In genomic region chr9:89470239-89470638, GRCh38 we compare ENCODE assay signal across 16 cellular contexts. TPM values are rescaled to one million over a fixed set of nuclear protein-coding genes. Genes with fewer than 3 reads are reported as not detected.
DNase-seq lines count a peak whose midpoint lies in the region; ATAC-seq and TF ChIP-seq lines count a peak whose summit lies in the region.
"Had no signal": no experiment of that assay in that cellular context is flagged by ENCODE, and none has a peak within 500 bp of the region (broad histone marks: within the 10 kb centered on the region; RNA-seq: fewer than 3 reads in every experiment).

No MANE protein-coding gene starts in this region.

- H3K4me2 ChIP-seq in Loucy (ENCODE audit: low read depth, low read length, poor library complexity, severe bottlenecking) (peak overlapping the region; percentile 24), neural cell (ENCODE audit: low read length) (no peak overlapping the region)

- H3K27ac ChIP-seq in neural cell (ENCODE audit: low read length): peak overlapping the region; percentile 29
- H3K27ac ChIP-seq in esophagus squamous epithelium: no peak overlapping the region
- H3K27ac ChIP-seq: vagina had no signal

- no peak for TF ChIP-seq POLR2A in esophagus squamous epithelium (IDR thresholded peaks at IDR 0.05)

- peaks cover 80% of the 10 kb centered on the region for H3K4me1 ChIP-seq in Loucy (ENCODE audit: insufficient read depth, low read length, poor library complexity, severe bottlenecking)
- peaks cover 0 to 34% (median 9%) of the 10 kb centered on the region in 3 donors for H3K4me1 ChIP-seq in esophagus squamous epithelium

- ATAC-seq in activated T-helper 17 cell treated with anti-CD3 and anti-CD28 coated beads, Interleukin-2, amount 50 U/mL, for 72 hours (replicated peaks): no peak
- ATAC-seq: gastrocnemius medialis had no signal

- TF ChIP-seq CTCF in Loucy (conservative IDR thresholded peaks at IDR 0.05; ENCODE audit: low read length) (no peak), neural cell (IDR thresholded peaks at IDR 0.05; ENCODE audit: poor library complexity, severe bottlenecking) (no peak), esophagus squamous epithelium (IDR thresholded peaks at IDR 0.05) (no peak)

- H3K36me3 ChIP-seq in Loucy (ENCODE audit: insufficient read depth, low read length): peaks cover 67% of the 10 kb centered on the region; the same call in 1 of the 2 replicates
- H3K36me3 ChIP-seq in neural cell (ENCODE audit: insufficient read depth, low read length): no peaks in the 10 kb centered on the region
- H3K36me3 ChIP-seq in esophagus squamous epithelium: no peaks in the 10 kb centered on the region
- H3K36me3 ChIP-seq: gastrocnemius medialis, MG63, vagina had no signal

- no peaks in the 10 kb centered on the region for H3K27me3 ChIP-seq in Loucy (ENCODE audit: insufficient read depth, low read length, poor library complexity, severe bottlenecking)
- H3K27me3 ChIP-seq in neural cell (ENCODE audit: insufficient read depth, low read depth, low read length): no peaks in the 10 kb centered on the region
- H3K27me3 ChIP-seq in esophagus squamous epithelium: no peaks in the 10 kb centered on the region
- H3K27me3 ChIP-seq: gastrocnemius medialis, MG63, vagina had no signal

- H3K9me3 ChIP-seq in Loucy (ENCODE audit: insufficient read depth, low read depth, low read length) (no peaks in the 10 kb centered on the region), neural cell (ENCODE audit: low read length) (no peaks in the 10 kb centered on the region), esophagus squamous epithelium (no peaks in the 10 kb centered on the region)
- H3K9me3 ChIP-seq: gastrocnemius medialis, MG63, vagina had no signal

- no peaks in the 10 kb centered on the region for H3K27me3 Mint-ChIP-seq in activated T-helper 17 cell treated with anti-CD3 and anti-CD28 coated beads, Interleukin-2, amount 50 U/mL, for 72 hours

- intact Hi-C loops in esophagus squamous epithelium (cut with DNase I): no loop called here

- H2AFZ ChIP-seq in Loucy (ENCODE audit: low read length) (no peak overlapping the region), neural cell (ENCODE audit: low read depth, low read length) (no peak overlapping the region)

- peaks cover 100% of the 10 kb centered on the region for H3K79me2 ChIP-seq in Loucy (ENCODE audit: insufficient read depth, low read length)
- peaks cover 56% of the 10 kb centered on the region for H3K79me2 ChIP-seq in neural cell (replicated peaks; ENCODE audit: insufficient read depth, low read length)

- H3K9ac ChIP-seq in Loucy (ENCODE audit: low read depth, low read length, poor library complexity, severe bottlenecking) (no peak overlapping the region), neural cell (ENCODE audit: low read length) (no peak overlapping the region)

- no peak for TF ChIP-seq EP300 in neural cell (conservative IDR thresholded peaks at IDR 0.05; ENCODE audit: poor library complexity, severe bottlenecking)

- no peaks in the 10 kb centered on the region for H3K9me3 Mint-ChIP-seq in activated T-helper 17 cell treated with anti-CD3 and anti-CD28 coated beads, Interleukin-2, amount 50 U/mL, for 72 hours
- H3K9me3 Mint-ChIP-seq: endodermal cell had no signal

- no peak for TF ChIP-seq RAD21 in neural cell (conservative IDR thresholded peaks at IDR 0.05)

- WGBS in esophagus squamous epithelium, 2 donors: 69 to 72% methylated on average over 2 of the region's 2 CpGs

- H3K9me2 ChIP-seq in Loucy (replicated peaks; ENCODE audit: low read depth, low read length) (no peaks in the 10 kb centered on the region), neural cell (ENCODE audit: insufficient read depth, low read length) (no peaks in the 10 kb centered on the region)

- H4K20me1 ChIP-seq in Loucy (ENCODE audit: insufficient read depth, low read length, poor library complexity, severe bottlenecking) (peaks cover 85% of the 10 kb centered on the region), neural cell (ENCODE audit: insufficient read depth) (no peaks in the 10 kb centered on the region)

- H3K36me3 Mint-ChIP-seq in activated T-helper 17 cell treated with anti-CD3 and anti-CD28 coated beads, Interleukin-2, amount 50 U/mL, for 72 hours (ENCODE audit: low read depth): peaks cover 89% of the 10 kb centered on the region

- peak overlapping the region; percentile 4 for H3K27ac Mint-ChIP-seq in activated T-helper 17 cell treated with anti-CD3 and anti-CD28 coated beads, Interleukin-2, amount 50 U/mL, for 72 hours
- H3K27ac Mint-ChIP-seq: endodermal cell had no signal

- H3K4me3 Mint-ChIP-seq in activated T-helper 17 cell treated with anti-CD3 and anti-CD28 coated beads, Interleukin-2, amount 50 U/mL, for 72 hours: peak overlapping the region; percentile 91
- H3K4me3 Mint-ChIP-seq: endodermal cell had no signal

- DNase-seq in activated CD8-positive, alpha-beta memory T cell treated with anti-CD3 and anti-CD28 coated beads for 24 hours: peak; percentile 37
- no peak for DNase-seq in activated CD8-positive, alpha-beta memory T cell treated with anti-CD3 and anti-CD28 coated beads, Interleukin-2, amount 50 U/mL, for 4 hours
- DNase-seq in esophagus squamous epithelium (lab: John Stamatoyannopoulos, UW) (no peak), NOMO-1 treated with DMSO at 0.1 percent for 48 hours (lab: John Stamatoyannopoulos, UW; ENCODE audit: unreplicated experiment) (no peak)
- DNase-seq in stimulated activated CD8-positive, alpha-beta memory T cell treated with anti-CD3 and anti-CD28 coated beads, Interleukin-4, amount 100 ng/mL, for 48 hours: no peak
- DNase-seq: endodermal cell, gastrocnemius medialis, HCEC 1CT, kidney glomerular epithelial cell, MG63, NCI-H2227 treated with DMSO at 0.1 percent for 48 hours, T-helper 9 cell had no signal

- no peaks in the 10 kb centered on the region for H3F3A ChIP-seq in Loucy (ENCODE audit: low read depth)
- H3F3A ChIP-seq in neural cell (ENCODE audit: insufficient read depth, low read length, poor library complexity, severe bottlenecking): no peaks in the 10 kb centered on the region

- peaks cover 70% of the 10 kb centered on the region for H3K4me1 Mint-ChIP-seq in activated T-helper 17 cell treated with anti-CD3 and anti-CD28 coated beads, Interleukin-2, amount 50 U/mL, for 72 hours

- no peak overlapping the region for H3K4me3 ChIP-seq in Loucy (ENCODE audit: low read length, poor library complexity, severe bottlenecking)
- H3K4me3 ChIP-seq in neural cell (ENCODE audit: low read length): no peak overlapping the region
- H3K4me3 ChIP-seq in esophagus squamous epithelium: no peak overlapping the region
- H3K4me3 ChIP-seq: gastrocnemius medialis, MG63, vagina had no signal

TF ChIP-seq in neural cell, 6 proteins besides CTCF, POLR2A, EP300 and RAD21:
- TF ChIP-seq MXI1 (conservative IDR thresholded peaks at IDR 0.05; ENCODE audit: poor library complexity, severe bottlenecking) (no peak), EZH2 (IDR thresholded peaks at IDR 0.05; ENCODE audit: borderline replicate concordance, insufficient read depth, low read length, poor library complexity, severe bottlenecking) (no peak), REST (IDR thresholded peaks at IDR 0.05; ENCODE audit: borderline replicate concordance) (no peak), TAF1 (IDR thresholded peaks at IDR 0.05; ENCODE audit: low read depth) (no peak), SMC3 (conservative IDR thresholded peaks at IDR 0.05; ENCODE audit: poor library complexity) (no peak), POLR2AphosphoS5 (IDR thresholded peaks at IDR 0.05) (no peak)
TF ChIP-seq in neural cell: peak in this region for 0.

RNA-seq across cellular contexts. Expression of gene SEMA4D, which starts 27.7 kb away (rescaled TPM):
- 100 to 1,000 TPM; 167 to 263 TPM for total RNA-seq in activated T-helper 17 cell treated with anti-CD3 and anti-CD28 coated beads, Interleukin-2, amount 50 U/mL, for 72 hours
- 34.0 and 40.9 TPM in 2 replicates for polyA plus RNA-seq in neural cell
- 47.5 and 67.0 TPM in 2 replicates for polyA minus RNA-seq in neural cell
- 10 to 100 TPM; 12.8 to 52.0 (median 20.5) TPM for total RNA-seq in esophagus squamous epithelium
